In the genomic region with DNA sequence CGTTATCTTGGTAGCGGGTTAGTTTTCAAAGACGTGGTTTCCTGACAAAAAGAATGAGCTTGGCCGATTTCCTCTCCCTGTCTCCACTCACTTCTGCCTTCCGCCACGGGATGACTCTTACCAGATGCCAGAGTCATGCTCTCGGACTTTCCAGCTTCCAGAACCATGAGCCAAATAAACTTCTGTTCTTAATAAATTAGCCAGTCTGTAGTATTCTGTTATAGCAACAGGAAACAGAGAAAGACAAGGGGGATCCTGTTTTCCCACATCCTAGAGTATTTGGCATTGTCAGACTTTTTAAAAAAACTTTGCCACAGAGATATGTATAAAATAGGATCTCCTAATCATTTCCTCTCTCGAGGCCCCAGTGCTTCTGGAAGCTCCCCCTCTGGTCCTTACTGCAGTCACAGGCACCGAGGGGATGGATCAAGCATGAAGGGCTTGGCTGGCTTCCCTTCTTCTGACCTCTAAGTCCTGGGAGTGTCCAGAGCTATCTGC, we compare ENCODE assay signal across 13 cellular contexts.
DNase-seq lines count a peak whose midpoint lies in the region; TF ChIP-seq lines count a peak whose summit lies in the region.
"Had no signal": no experiment of that assay in that cellular context is flagged by ENCODE, and none has a peak within 500 bp of the region (broad histone marks: within the 10 kb centered on the region; RNA-seq: fewer than 3 reads in every experiment).

No MANE protein-coding gene starts in this region.

- H3K4me3 ChIP-seq in left ventricle myocardium inferior: no peak overlapping the region

- intact Hi-C loops in CD14-positive monocyte (cut with micrococcal nuclease) (loop anchor here in 1 of 2 donors (10.0 kb wide), 1 partner anchor 47 kb away; no protein-coding TSS in a partner anchor), left ventricle myocardium inferior (cut with micrococcal nuclease) (no loop called here)

- H3K36me3 Mint-ChIP-seq in CD14-positive monocyte: peaks cover 11 to 33% of the 10 kb centered on the region in 2 donors
- H3K36me3 Mint-ChIP-seq: CD8-positive, alpha-beta T cell; stimulated activated naive B cell treated with anti-CD40 and anti-IgM and Interleukin-4, amounts not matched to agents 10 μg/mL and 1 μg/mL and 100 μg/mL, for 72 hours had no signal

- peak overlapping the region; percentile 77 to 99 (median 86) for H3K27ac Mint-ChIP-seq in CD14-positive monocyte
- H3K27ac Mint-ChIP-seq: activated CD8-positive, alpha-beta T cell treated with anti-CD3 and anti-CD28 coated beads for 36 hours; CD8-positive, alpha-beta T cell; stimulated activated naive B cell treated with anti-CD40 and anti-IgM and Interleukin-4, amounts not matched to agents 10 μg/mL and 1 μg/mL and 100 μg/mL, for 72 hours had no signal

- H3K27ac ChIP-seq in left ventricle myocardium inferior (replicated peaks): peak overlapping the region; percentile 78

- H3K4me1 Mint-ChIP-seq in CD14-positive monocyte: peaks cover 88% of the 10 kb centered on the region

- H3K36me3 ChIP-seq in left ventricle myocardium inferior: peaks cover 9% of the 10 kb centered on the region

- no peaks in the 10 kb centered on the region for H3K27me3 ChIP-seq in left ventricle myocardium inferior (ENCODE audit: low read depth)

- TF ChIP-seq CTCF in CD14-positive monocyte (IDR thresholded peaks at IDR 0.05) (no peak), left ventricle myocardium inferior (IDR thresholded peaks at IDR 0.05; ENCODE audit: borderline replicate concordance) (no peak)

- peak overlapping the region in 1 of 2 donors; percentile 62 for H3K4me3 Mint-ChIP-seq in CD14-positive monocyte
- H3K4me3 Mint-ChIP-seq: activated CD8-positive, alpha-beta T cell treated with anti-CD3 and anti-CD28 coated beads for 36 hours; CD8-positive, alpha-beta T cell; stimulated activated naive B cell treated with anti-CD40 and anti-IgM and Interleukin-4, amounts not matched to agents 10 μg/mL and 1 μg/mL and 100 μg/mL, for 72 hours had no signal

- H3K9me3 ChIP-seq in left ventricle myocardium inferior (replicated peaks): no peaks in the 10 kb centered on the region

- H3K9me3 Mint-ChIP-seq in CD14-positive monocyte: peaks cover 0 to 2% (median 0%) of the 10 kb centered on the region in 7 donors
- H3K9me3 Mint-ChIP-seq: activated CD8-positive, alpha-beta T cell treated with anti-CD3 and anti-CD28 coated beads for 36 hours; CD8-positive, alpha-beta T cell; stimulated activated naive B cell treated with anti-CD40 and anti-IgM and Interleukin-4, amounts not matched to agents 10 μg/mL and 1 μg/mL and 100 μg/mL, for 72 hours had no signal

- DNase-seq in CD14-positive monocyte (ENCODE audit: low spot score): no peak
- DNase-seq in astrocyte of the hippocampus (ENCODE audit: low read depth, low spot score): peak; percentile 21
- DNase-seq in left ventricle myocardium inferior: no peak
- DNase-seq in pulmonary artery endothelial cell (ENCODE audit: low read depth, low spot score): peak; percentile 97
- DNase-seq in stimulated activated CD4-positive, alpha-beta T cell treated with anti-CD3 and anti-CD28 coated beads, Interleukin-4, amount 100 ng/mL, for 24 hours: no peak
- DNase-seq in ecto neural progenitor cell (ENCODE audit: low spot score): no peak
- no peak for DNase-seq in NCI-H146 (lab: John Stamatoyannopoulos, UW)
- no peak for DNase-seq in stimulated activated CD4-positive, alpha-beta T cell treated with anti-CD3 and anti-CD28 coated beads, Interleukin-1b, Interleukin-23, amount 100 ng/mL, for 48 hours
- DNase-seq: activated CD8-positive, alpha-beta T cell treated with anti-CD3 and anti-CD28 coated beads for 36 hours; amygdala; CD8-positive, alpha-beta T cell; NCI-H1105 treated with DMSO at 0.1 percent for 48 hours; stimulated activated naive B cell treated with anti-CD40 and anti-IgM and Interleukin-4, amounts not matched to agents 10 μg/mL and 1 μg/mL and 100 μg/mL, for 72 hours had no signal

- peaks cover 100% of the 10 kb centered on the region for H3K4me1 ChIP-seq in left ventricle myocardium inferior

- H3K27me3 Mint-ChIP-seq in CD14-positive monocyte (ENCODE audit: low read depth in 3 of 3): peaks cover 0 to 2% (median 0%) of the 10 kb centered on the region in 3 donors
- H3K27me3 Mint-ChIP-seq: stimulated activated naive B cell treated with anti-CD40 and anti-IgM and Interleukin-4, amounts not matched to agents 10 μg/mL and 1 μg/mL and 100 μg/mL, for 72 hours had no signal

Comparison
In these comparisons a context has a peak if more than half of its experiments do, and no peak if none do; other contexts are left out.
1. DNase-seq: peak in astrocyte of the hippocampus (single experiment) and pulmonary artery endothelial cell (single experiment); none in CD14-positive monocyte (single experiment), left ventricle myocardium inferior (single experiment), stimulated activated CD4-positive, alpha-beta T cell treated with anti-CD3 and anti-CD28 coated beads, Interleukin-4, amount 100 ng/mL, for 24 hours (single experiment), ecto neural progenitor cell (single experiment), NCI-H146 (single experiment) and stimulated activated CD4-positive, alpha-beta T cell treated with anti-CD3 and anti-CD28 coated beads, Interleukin-1b, Interleukin-23, amount 100 ng/mL, for 48 hours (single experiment).